ENCODE assay signal across 8 cellular contexts in the genomic region with DNA sequence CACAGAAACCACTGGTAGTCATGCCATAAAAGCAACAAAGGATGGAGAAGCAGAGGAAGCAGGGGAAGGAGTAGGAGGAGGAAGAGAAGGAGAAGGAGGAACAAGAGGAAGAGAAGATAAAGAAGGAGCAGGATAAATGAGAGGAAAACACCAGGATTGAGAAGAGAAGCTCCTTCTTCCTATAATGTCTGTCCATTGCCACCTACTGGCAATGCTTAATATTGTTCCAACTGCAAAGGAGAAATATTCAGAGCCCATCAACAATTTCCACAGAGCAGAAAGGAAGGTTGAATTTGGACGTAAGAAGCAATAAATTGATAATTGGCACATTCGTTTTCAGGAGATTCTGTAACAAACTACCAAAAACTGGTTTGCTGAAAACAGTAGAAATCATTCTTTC.
DNase-seq lines count a peak whose midpoint lies in the region; ATAC-seq and TF ChIP-seq lines count a peak whose summit lies in the region.

No MANE protein-coding gene starts in this region.

- no peak overlapping the region for H3K4me3 ChIP-seq in IMR-90 (ENCODE audit: insufficient read depth, low read depth, low read length)
- H3K4me3 ChIP-seq in WI38 (ENCODE audit: low read depth, low read length), result no peak overlapping the region

- H4K8ac ChIP-seq in IMR-90 (ENCODE audit: low read depth in 2 of 2, low read length in 2 of 2), result peak overlapping the region in 1 of 2 experiments; percentile 81; a peak in 2 of 4 replicates

- CTCF ChIA-PET in IMR-90 (lab: Yijun Ruan, JAX), result interaction anchor here (0.6 to 1.4 kb wide), 6 partner anchors 9 to 1065 kb away, joined by 3 to 6 read pairs (median 3); no protein-coding TSS in a partner anchor
- CTCF ChIA-PET in activated CD4-positive, alpha-beta T cell treated with anti-CD3 and anti-CD28 coated beads, Interleukin-2, amount 10 ng/mL, durations not matched to agents 7 days and 5 days (lab: Charles Lee), result no interaction called here

- H2BK15ac ChIP-seq in IMR-90 (ENCODE audit: low read depth, low read length), result peak overlapping the region; percentile 54; the same call in 1 of the 3 replicates

- no peak overlapping the region for H3K27ac Mint-ChIP-seq in activated CD4-positive, alpha-beta T cell treated with anti-CD3 and anti-CD28 coated beads, Interleukin-2, amount 10 ng/mL, durations not matched to agents 7 days and 5 days

- no TSS peak for BruUV-seq in IMR-90 (replicated peaks; lab: Mats Ljungman, UMichigan)

- H2AK5ac ChIP-seq in IMR-90 (ENCODE audit: low read depth, low read length), result no peak overlapping the region

- no peaks in the 10 kb centered on the region for H3K27me3 Mint-ChIP-seq in activated CD4-positive, alpha-beta T cell treated with anti-CD3 and anti-CD28 coated beads, Interleukin-2, amount 10 ng/mL, durations not matched to agents 7 days and 5 days

- no peaks in the 10 kb centered on the region for H3K27me3 ChIP-seq in IMR-90 (ENCODE audit: control insufficient read depth, insufficient read depth, low read length)

- H2AK9ac ChIP-seq in IMR-90 (replicated peaks; ENCODE audit: low read depth, low read length, poor library complexity), result no peak overlapping the region

- WGBS in IMR-90 (ENCODE audit: extremely low coverage in 2 of 2, insufficient read length in 1 of 2), 2 experiments, result no CpG with 5 or more reads among the region's 2 CpGs

- no peak overlapping the region for H3K4me2 ChIP-seq in IMR-90 (ENCODE audit: low read depth, low read length)

- H3K9me3 Mint-ChIP-seq in activated CD4-positive, alpha-beta T cell treated with anti-CD3 and anti-CD28 coated beads, Interleukin-2, amount 10 ng/mL, durations not matched to agents 7 days and 5 days, result no peaks in the 10 kb centered on the region

- no peak overlapping the region for H3K56ac ChIP-seq in IMR-90 (ENCODE audit: extremely low read depth, insufficient read depth, low read length)

- H3K27ac ChIP-seq in IMR-90 (ENCODE audit: insufficient read depth, low read length), result no peak overlapping the region

- dilution Hi-C loops in IMR-90 (cut with HindIII; ENCODE audit: low sequenced_read_pairs, unreplicated experiment), result no loop called here

- no peaks in the 10 kb centered on the region for H3K9me3 ChIP-seq in IMR-90 (ENCODE audit: control insufficient read depth, insufficient read depth, low read length)

- no peak overlapping the region for H4K5ac ChIP-seq in IMR-90 (ENCODE audit: low read depth, low read length)

- no peaks in the 10 kb centered on the region for H3K4me1 ChIP-seq in IMR-90 (ENCODE audit: control insufficient read depth, insufficient read depth, low read length)

- peak overlapping the region; percentile 71 for H2BK120ac ChIP-seq in IMR-90 (ENCODE audit: low read depth, low read length)

- TF ChIP-seq CTCF in IMR-90 (conservative IDR thresholded peaks at IDR 0.05; ENCODE audit: low read depth, low read length) (peak; percentile 86), WI38 (IDR thresholded peaks at IDR 0.05; ENCODE audit: low read depth, low read length) (peak; percentile 35; the same call in 1 of the 2 replicates)

- POLR2A ChIA-PET in IMR-90 (lab: Charles Lee; ENCODE audit: unreplicated experiment), result no interaction called here
- POLR2A ChIA-PET in activated CD4-positive, alpha-beta T cell treated with anti-CD3 and anti-CD28 coated beads, Interleukin-2, amount 10 ng/mL, durations not matched to agents 7 days and 5 days (lab: Charles Lee), result no interaction called here

- H3K14ac ChIP-seq in IMR-90 (replicated peaks; ENCODE audit: low read depth, low read length), result no peak overlapping the region; the same call in 1 of the 2 replicates

- no peaks in the 10 kb centered on the region for H3K4me1 Mint-ChIP-seq in activated CD4-positive, alpha-beta T cell treated with anti-CD3 and anti-CD28 coated beads, Interleukin-2, amount 10 ng/mL, durations not matched to agents 7 days and 5 days

- no peaks in the 10 kb centered on the region for H3K36me3 ChIP-seq in IMR-90 (ENCODE audit: control insufficient read depth, insufficient read depth, low read length)

- peak overlapping the region; percentile 69 for H2AFZ ChIP-seq in IMR-90 (replicated peaks; ENCODE audit: low read length, poor library complexity)

- no peak overlapping the region for H2BK5ac ChIP-seq in IMR-90 (ENCODE audit: low read depth, low read length, poor library complexity, severe bottlenecking)

- intact Hi-C loops in IMR-90 (cut with micrococcal nuclease) (loop anchor here (1.0 to 10.0 kb wide), 6 partner anchors 237 to 1631 kb away; a partner anchor contains a TSS), posterior vena cava (cut with DNase I) (no loop called here)

- ATAC-seq in IMR-90 (ENCODE audit: low read depth) (peak; percentile 81), left lobe of liver (peak; percentile 61), GM21528 (IDR thresholded peaks at IDR 0.05; ENCODE audit: low FRiP score, unreplicated experiment) (no peak)

- H3K9me1 ChIP-seq in IMR-90 (ENCODE audit: insufficient read depth, low read length), result no peaks in the 10 kb centered on the region

- H3K79me1 ChIP-seq in IMR-90 (ENCODE audit: low read depth in 1 of 2, low read length in 2 of 2), result no peaks in the 10 kb centered on the region

- H3K18ac ChIP-seq in IMR-90 (ENCODE audit: low read depth, low read length), result peak overlapping the region; percentile 46; the same call in 1 of the 2 replicates

- no peaks in the 10 kb centered on the region for H3K36me3 Mint-ChIP-seq in activated CD4-positive, alpha-beta T cell treated with anti-CD3 and anti-CD28 coated beads, Interleukin-2, amount 10 ng/mL, durations not matched to agents 7 days and 5 days (ENCODE audit: low read depth)

- TF ChIP-seq RAD21 in IMR-90 (IDR thresholded peaks at IDR 0.05; ENCODE audit: low read length), result peak; percentile 86

- in situ Hi-C loops in IMR-90 (cut with MboI; ENCODE audit: low sequenced_read_pairs), result loop anchor here (10.0 to 25.0 kb wide), 3 partner anchors 239 to 1082 kb away; no protein-coding TSS in a partner anchor

- H3K23ac ChIP-seq in IMR-90 (ENCODE audit: low read depth, low read length), result no peak overlapping the region

- DNase-seq in ELF-1 (ENCODE audit: low read depth, low spot score) (peak; percentile 2), IMR-90 (peak; percentile 63), left lobe of liver (ENCODE audit: low spot score) (no peak), posterior vena cava (ENCODE audit: low spot score) (no peak), KG1 (lab: John Stamatoyannopoulos, UW) (no peak)
- no peak for DNase-seq in activated CD4-positive, alpha-beta T cell treated with anti-CD3 and anti-CD28 coated beads, Interleukin-2, amount 10 ng/mL, durations not matched to agents 7 days and 5 days

- no peak overlapping the region for H3K9ac ChIP-seq in IMR-90 (ENCODE audit: low read depth, low read length)

- no peak for TF ChIP-seq POLR2A in IMR-90 (IDR thresholded peaks at IDR 0.05; ENCODE audit: low read depth, low read length)

- no peaks in the 10 kb centered on the region for H4K20me1 ChIP-seq in IMR-90 (ENCODE audit: insufficient read depth, low read length)

- no peak overlapping the region for H3K4me3 Mint-ChIP-seq in activated CD4-positive, alpha-beta T cell treated with anti-CD3 and anti-CD28 coated beads, Interleukin-2, amount 10 ng/mL, durations not matched to agents 7 days and 5 days

- peak overlapping the region; percentile 55; the same call in 1 of the 2 replicates for H3K4ac ChIP-seq in IMR-90 (ENCODE audit: low read depth, low read length)

- H4K91ac ChIP-seq in IMR-90 (ENCODE audit: insufficient read depth, low read depth, low read length), result peak overlapping the region; percentile 77; the same call in 1 of the 2 replicates

- peak overlapping the region; percentile 91 for H2BK20ac ChIP-seq in IMR-90 (ENCODE audit: low read depth, low read length)

TF ChIP-seq in IMR-90, 13 proteins besides CTCF, POLR2A, EP300 and RAD21:
- TF ChIP-seq SMC3 (IDR thresholded peaks at IDR 0.05; ENCODE audit: low read depth, low read length), result peak; percentile 81
- no peak for TF ChIP-seq CEBPB (IDR thresholded peaks at IDR 0.05; ENCODE audit: low read depth, low read length)

Comparison
In these comparisons a context has a peak if more than half of its experiments do, and no peak if none do; other contexts are left out.
1. DNase-seq: peak in ELF-1 (single experiment) and IMR-90 (single experiment); none in left lobe of liver (single experiment), activated CD4-positive, alpha-beta T cell treated with anti-CD3 and anti-CD28 coated beads, Interleukin-2, amount 10 ng/mL, durations not matched to agents 7 days and 5 days (single experiment), posterior vena cava (single experiment) and KG1 (single experiment).